Comparison of ENCODE assay signal across 9 cellular contexts in genomic region chr12:4562034-4562657, GRCh38. TPM values are rescaled to one million over a fixed set of nuclear protein-coding genes. Genes with fewer than 3 reads are reported as not detected.
DNase-seq lines count a peak whose midpoint lies in the region; ATAC-seq and TF ChIP-seq lines count a peak whose summit lies in the region.
"Had no signal": no experiment of that assay in that cellular context is flagged by ENCODE, and none has a peak within 500 bp of the region (broad histone marks: within the 10 kb centered on the region; RNA-seq: fewer than 3 reads in every experiment).

TSS of gene DYRK4 (plus strand) at chr12:4562208. CDS start at chr12:4562246, 38 bp downstream.

- H3K9me3 Mint-ChIP-seq in activated naive CD4-positive, alpha-beta T cell treated with anti-CD3 and anti-CD28 coated beads for 36 hours, result no peaks in the 10 kb centered on the region
- no peaks in the 10 kb centered on the region for H3K9me3 Mint-ChIP-seq in effector memory CD8-positive, alpha-beta T cell
- H3K9me3 Mint-ChIP-seq: central memory CD8-positive, alpha-beta T cell had no signal

- H3K36me3 Mint-ChIP-seq in activated naive CD4-positive, alpha-beta T cell treated with anti-CD3 and anti-CD28 coated beads for 36 hours (ENCODE audit: low read depth), result peaks cover 4% of the 10 kb centered on the region
- no peaks in the 10 kb centered on the region for H3K36me3 Mint-ChIP-seq in effector memory CD8-positive, alpha-beta T cell (ENCODE audit: insufficient read depth)

- peaks cover 12% of the 10 kb centered on the region for H3K4me1 Mint-ChIP-seq in activated naive CD4-positive, alpha-beta T cell treated with anti-CD3 and anti-CD28 coated beads for 36 hours (ENCODE audit: low read depth)
- H3K4me1 Mint-ChIP-seq in effector memory CD8-positive, alpha-beta T cell (ENCODE audit: low read depth in 2 of 2), result no peaks in the 10 kb centered on the region
- H3K4me1 Mint-ChIP-seq: central memory CD8-positive, alpha-beta T cell had no signal

- no peaks in the 10 kb centered on the region for H3K27me3 ChIP-seq in SJSA1 (replicated peaks)

- no peak within 1 kb of the TSS for H3K4me3 Mint-ChIP-seq in activated naive CD4-positive, alpha-beta T cell treated with anti-CD3 and anti-CD28 coated beads for 36 hours
- peak within 1 kb of the TSS in 1 of 2 donors; percentile 55 for H3K4me3 Mint-ChIP-seq in effector memory CD8-positive, alpha-beta T cell
- H3K4me3 Mint-ChIP-seq: central memory CD8-positive, alpha-beta T cell had no signal

- peaks cover 7% of the 10 kb centered on the region; the same call in 1 of the 2 replicates for H3K4me1 ChIP-seq in SJSA1 (replicated peaks)

- DNase-seq in activated naive CD4-positive, alpha-beta T cell treated with anti-CD3 and anti-CD28 coated beads for 36 hours, result peak; percentile 16
- DNase-seq in activated naive CD4-positive, alpha-beta T cell treated with anti-CD3 and anti-CD28 coated beads, Interleukin-2, amount 50 U/mL, for 16 hours, result no peak
- DNase-seq in SJSA1 (ENCODE audit: low read depth in 1 of 2, low spot score in 2 of 2) (peak; percentile 67 to 77), epithelial cell of proximal tubule (ENCODE audit: low read depth) (no peak), lung microvascular endothelial cell (ENCODE audit: low read depth in 2 of 2) (peak; percentile 70 to 75), superior temporal gyrus (ENCODE audit: extremely low spot score) (peak; percentile 69)
- DNase-seq in effector memory CD8-positive, alpha-beta T cell, result no peak

- ATAC-seq in effector memory CD8-positive, alpha-beta T cell (replicated peaks), result no peak
- no peak for ATAC-seq in HG03354 (IDR thresholded peaks at IDR 0.05; ENCODE audit: poor library complexity, severe bottlenecking, unreplicated experiment)

- TF ChIP-seq CTCF in epithelial cell of proximal tubule (conservative IDR thresholded peaks at IDR 0.05; ENCODE audit: low read depth, low read length), result no peak

- CTCF ChIA-PET in activated naive CD4-positive, alpha-beta T cell treated with anti-CD3 and anti-CD28 coated beads for 36 hours (lab: Charles Lee), result no interaction called here

- peak within 1 kb of the TSS; percentile 14; the same call in 1 of the 2 replicates for H3K4me3 ChIP-seq in SJSA1
- peak within 1 kb of the TSS; percentile 44 for H3K4me3 ChIP-seq in epithelial cell of proximal tubule (ENCODE audit: low read depth, low read length)

- H3K27ac ChIP-seq in SJSA1, result no peak within 1 kb of the TSS

- peaks cover 34% of the 10 kb centered on the region for H3K36me3 ChIP-seq in SJSA1

- intact Hi-C loops in activated naive CD4-positive, alpha-beta T cell treated with anti-CD3 and anti-CD28 coated beads for 36 hours (cut with micrococcal nuclease), result no loop called here

- no peaks in the 10 kb centered on the region for H3K9me3 ChIP-seq in SJSA1 (replicated peaks)

- H3K27ac Mint-ChIP-seq in activated naive CD4-positive, alpha-beta T cell treated with anti-CD3 and anti-CD28 coated beads for 36 hours, result no peak within 1 kb of the TSS
- H3K27ac Mint-ChIP-seq in effector memory CD8-positive, alpha-beta T cell, result no peak within 1 kb of the TSS

- H3K27me3 Mint-ChIP-seq in activated naive CD4-positive, alpha-beta T cell treated with anti-CD3 and anti-CD28 coated beads for 36 hours (ENCODE audit: low read depth), result peaks cover 28% of the 10 kb centered on the region
- peaks cover 0 to 27% of the 10 kb centered on the region in 2 donors for H3K27me3 Mint-ChIP-seq in effector memory CD8-positive, alpha-beta T cell
- H3K27me3 Mint-ChIP-seq: central memory CD8-positive, alpha-beta T cell had no signal

RNA-seq across cellular contexts. Expression of gene DYRK4, which starts in this region (rescaled TPM):
- 10 to 100 TPM; 27.3 to 35.1 TPM for total RNA-seq in activated naive CD4-positive, alpha-beta T cell treated with anti-CD3 and anti-CD28 coated beads for 36 hours
- total RNA-seq in SJSA1 (2014; rRNA removed; shearing (Covaris generic)), result 26.8 and 58.8 TPM in 2 replicates
- total RNA-seq in epithelial cell of proximal tubule (31.5 and 38.9 TPM in 2 replicates), lung microvascular endothelial cell (47.1 and 47.8 TPM in 2 replicates)

Comparison
In these comparisons a context has a peak if more than half of its experiments do, and no peak if none do; other contexts are left out.
1. DNase-seq: peak in activated naive CD4-positive, alpha-beta T cell treated with anti-CD3 and anti-CD28 coated beads for 36 hours (single experiment), SJSA1 (2 of 2), lung microvascular endothelial cell (2 of 2) and superior temporal gyrus (single experiment); none in activated naive CD4-positive, alpha-beta T cell treated with anti-CD3 and anti-CD28 coated beads, Interleukin-2, amount 50 U/mL, for 16 hours (single experiment), epithelial cell of proximal tubule (single experiment) and effector memory CD8-positive, alpha-beta T cell (0 of 3).